In the genomic region with DNA sequence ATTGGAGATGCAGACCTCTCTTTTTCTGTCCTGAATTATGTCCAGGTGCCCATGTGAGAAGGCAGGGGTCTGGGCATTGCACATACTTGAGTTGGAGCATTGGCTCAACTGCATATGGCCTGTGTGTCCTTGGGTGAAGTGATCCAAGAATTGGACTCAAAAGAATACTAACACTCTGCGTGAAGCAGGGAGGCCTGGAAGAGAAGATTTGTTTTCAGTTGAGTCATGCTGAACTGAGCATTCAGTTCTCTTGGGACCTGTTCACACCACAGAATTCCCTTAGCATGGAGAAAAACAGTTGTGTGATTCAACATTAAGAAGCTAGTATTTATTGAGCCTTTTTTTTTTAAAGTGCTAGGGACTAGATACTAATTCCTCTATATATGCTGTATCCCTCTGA, we compare ENCODE assay signal across 14 cellular contexts.
DNase-seq lines count a peak whose midpoint lies in the region; ATAC-seq and TF ChIP-seq lines count a peak whose summit lies in the region.
"Had no signal": no experiment of that assay in that cellular context is flagged by ENCODE, and none has a peak within 500 bp of the region (broad histone marks: within the 10 kb centered on the region; RNA-seq: fewer than 3 reads in every experiment).

No MANE protein-coding gene starts in this region.

- H3K9me2 ChIP-seq in PC-3 (replicated peaks; ENCODE audit: low read length): no peaks in the 10 kb centered on the region
- H3K9me2 ChIP-seq: SK-N-SH had no signal

- H3K9ac ChIP-seq in BLaER1: no peak overlapping the region
- no peak overlapping the region for H3K9ac ChIP-seq in PC-3 (ENCODE audit: low read length)
- H3K9ac ChIP-seq: parathyroid adenoma, SK-N-SH had no signal

- H3F3A ChIP-seq in PC-3 (ENCODE audit: low read length, unreplicated experiment): no peaks in the 10 kb centered on the region

- intact Hi-C loops in PC-3 (cut with micrococcal nuclease): no loop called here

- CTCF ChIA-PET in PC-3 (lab: Charles Lee): no interaction called here

- H3K4me1 ChIP-seq in BLaER1 (peaks cover 19% of the 10 kb centered on the region; the same call in 1 of the 2 replicates), PC-3 (ENCODE audit: insufficient read depth, low read length) (no peaks in the 10 kb centered on the region)
- H3K4me1 ChIP-seq: parathyroid adenoma, vagina had no signal

- H2AFZ ChIP-seq in PC-3 (ENCODE audit: low read length): no peak overlapping the region
- H2AFZ ChIP-seq: parathyroid adenoma had no signal

- H3K36me3 ChIP-seq in BLaER1 (no peaks in the 10 kb centered on the region), PC-3 (ENCODE audit: low read depth, low read length) (no peaks in the 10 kb centered on the region)
- H3K36me3 ChIP-seq: vagina had no signal

- H3K4me3 ChIP-seq in BLaER1 (no peak overlapping the region), PC-3 (ENCODE audit: low read length) (no peak overlapping the region)
- H3K4me3 ChIP-seq: vagina had no signal

- ATAC-seq in HG02759 (IDR thresholded peaks at IDR 0.05; ENCODE audit: unreplicated experiment): no peak
- ATAC-seq in PC-3: no peak

- H4K20me1 ChIP-seq in BLaER1 (no peaks in the 10 kb centered on the region), PC-3 (ENCODE audit: low read length) (no peaks in the 10 kb centered on the region)

- H3K27ac ChIP-seq in BLaER1: no peak overlapping the region
- no peak overlapping the region for H3K27ac ChIP-seq in PC-3 (ENCODE audit: low read length)
- H3K27ac ChIP-seq: parathyroid adenoma, vagina had no signal

- H3K4me2 ChIP-seq in BLaER1 (0 out of 2 replicates have a peak overlapping the region, but pooled peaks have one; percentile 8), PC-3 (ENCODE audit: low read length) (no peak overlapping the region)
- H3K4me2 ChIP-seq: SK-N-SH had no signal

- peak; percentile 72 for DNase-seq in RPMI7951 (ENCODE audit: low read depth)
- DNase-seq in fibroblast of peridontal ligament (ENCODE audit: extremely low read depth): peak; percentile 98
- peak; percentile 13 for DNase-seq in renal cortical epithelial cell (ENCODE audit: low read depth)
- no peak for DNase-seq in mucosa of gallbladder (ENCODE audit: low spot score)
- no peak for DNase-seq in PC-3
- no peak for DNase-seq in middle frontal gyrus (ENCODE audit: extremely low spot score, low spot score)
- DNase-seq: activated gamma-delta T cell treated with Interleukin-2 at 50 U/mL for 16 hours, NCI-H1092 treated with DMSO at 0.1 percent for 48 hours, NCI-H2227 treated with DMSO at 0.1 percent for 48 hours, SK-N-SH had no signal

- no peak for TF ChIP-seq CTCF in PC-3 (conservative IDR thresholded peaks at IDR 0.05; ENCODE audit: low read depth, low read length)

- H3K27me3 ChIP-seq in BLaER1 (no peaks in the 10 kb centered on the region), PC-3 (ENCODE audit: low read length) (no peaks in the 10 kb centered on the region)
- H3K27me3 ChIP-seq: vagina had no signal

- BruUV-seq in PC-3 (replicated peaks; lab: Mats Ljungman, UMichigan): no TSS peak

- no peaks in the 10 kb centered on the region for H3K79me2 ChIP-seq in PC-3 (ENCODE audit: low read length)
- H3K79me2 ChIP-seq: parathyroid adenoma had no signal

- H3K9me3 ChIP-seq in BLaER1: no peaks in the 10 kb centered on the region
- no peaks in the 10 kb centered on the region for H3K9me3 ChIP-seq in PC-3 (ENCODE audit: low read length)
- H3K9me3 ChIP-seq: SK-N-SH, vagina had no signal

- POLR2A ChIA-PET in PC-3 (lab: Charles Lee; ENCODE audit: unreplicated experiment): interaction anchor here (0.5 kb wide), 1 partner anchor 165 kb away, joined by 3 read pairs; the partner anchor contains the start of gene TBX3

Comparison
In these comparisons a context has a peak if more than half of its experiments do, and no peak if none do; other contexts are left out.
1. DNase-seq: peak in RPMI7951 (single experiment), fibroblast of peridontal ligament (single experiment) and renal cortical epithelial cell (single experiment); none in mucosa of gallbladder (single experiment), PC-3 (single experiment) and middle frontal gyrus (single experiment).